In genomic region chr20:36860811-36861624, GRCh38 we compare ENCODE assay signal across 10 cellular contexts. TPM values are rescaled to one million over a fixed set of nuclear protein-coding genes. Genes with fewer than 3 reads are reported as not detected.
A peak's percentile ranks its signal among the peaks of the same experiment; 100 is the strongest.
DNase-seq lines count a peak whose midpoint lies in the region; ATAC-seq and TF ChIP-seq lines count a peak whose summit lies in the region.
"Had no signal": no experiment of that assay in that cellular context is flagged by ENCODE, and none has a peak within 500 bp of the region (broad histone marks: within the 10 kb centered on the region; RNA-seq: fewer than 3 reads in every experiment).

No MANE protein-coding gene starts in this region.

- CTCF ChIA-PET in activated CD4-positive, alpha-beta memory T cell treated with anti-CD3 and anti-CD28 coated beads, Interleukin-2, amount 10 ng/mL, durations not matched to agents 7 days and 5 days (lab: Charles Lee): no interaction called here
- CTCF ChIA-PET in activated CD4-positive, alpha-beta memory T cell treated with anti-CD3 and anti-CD28 coated beads for 36 hours (lab: Charles Lee): no interaction called here

- no peaks in the 10 kb centered on the region for H3K27me3 ChIP-seq in adrenal gland
- H3K27me3 ChIP-seq in kidney epithelial cell (ENCODE audit: control insufficient read depth, insufficient read depth, low read length): no peaks in the 10 kb centered on the region

- H3K4me3 Mint-ChIP-seq in activated CD4-positive, alpha-beta memory T cell treated with anti-CD3 and anti-CD28 coated beads, Interleukin-2, amount 10 ng/mL, durations not matched to agents 7 days and 5 days: peak overlapping the region; percentile 17
- no peak overlapping the region for H3K4me3 Mint-ChIP-seq in activated CD4-positive, alpha-beta memory T cell treated with anti-CD3 and anti-CD28 coated beads for 36 hours

- H3K4me3 ChIP-seq in adrenal gland: peak overlapping the region in 2 of 4 donors; percentile 7 to 95
- H3K4me3 ChIP-seq in kidney epithelial cell (ENCODE audit: low read depth, low read length): peak overlapping the region; percentile 58

- peak overlapping the region; percentile 75 to 96 (median 91) for H3K27ac ChIP-seq in adrenal gland
- H3K27ac ChIP-seq in substantia nigra (ENCODE audit: low read depth, low read length, poor library complexity, severe bottlenecking): peak overlapping the region; percentile 89

- H3K4me1 ChIP-seq in adrenal gland (replicated peaks in 1 of 2): peaks cover 60 to 61% of the 10 kb centered on the region in 2 donors

- DNase-seq in activated CD4-positive, alpha-beta memory T cell treated with anti-CD3 and anti-CD28 coated beads, Interleukin-2, amount 10 ng/mL, durations not matched to agents 7 days and 5 days: no peak
- DNase-seq in activated CD4-positive, alpha-beta memory T cell treated with anti-CD3 and anti-CD28 coated beads for 36 hours: no peak
- DNase-seq in adrenal gland: peak in 3 of 7 donors; percentile 25 to 35 (median 28)
- DNase-seq in kidney epithelial cell (ENCODE audit: low read depth): no peak
- DNase-seq in substantia nigra (lab: John Stamatoyannopoulos, UW): peak in 2 of 49 donors; percentile 17 to 24
- DNase-seq in SW 1271 (lab: John Stamatoyannopoulos, UW): no peak
- DNase-seq in NCI-H1436 treated with DMSO at 0.1 percent for 48 hours (lab: John Stamatoyannopoulos, UW): no peak
- DNase-seq: activated T-cell treated with anti-CD3 and anti-CD28 coated beads, Interleukin-2, amount 50 U/mL, for 24 hours had no signal

- 33 to 42% (median 39%) methylated on average over 10 to 14 of the region's 14 CpGs for WGBS in adrenal gland, 4 donors

- peaks cover 39% of the 10 kb centered on the region for H3K27me3 Mint-ChIP-seq in activated CD4-positive, alpha-beta memory T cell treated with anti-CD3 and anti-CD28 coated beads, Interleukin-2, amount 10 ng/mL, durations not matched to agents 7 days and 5 days
- H3K27me3 Mint-ChIP-seq in activated CD4-positive, alpha-beta memory T cell treated with anti-CD3 and anti-CD28 coated beads for 36 hours: peaks cover 18% of the 10 kb centered on the region

- no peak for ATAC-seq in HG02981 (IDR thresholded peaks at IDR 0.05; ENCODE audit: unreplicated experiment)

- no peak for TF ChIP-seq CTCF in adrenal gland (IDR thresholded peaks at IDR 0.05)
- no peak for TF ChIP-seq CTCF in kidney epithelial cell (IDR thresholded peaks at IDR 0.05; ENCODE audit: insufficient read depth, low read length, poor library complexity, severe bottlenecking)

- POLR2A ChIA-PET in activated CD4-positive, alpha-beta memory T cell treated with anti-CD3 and anti-CD28 coated beads, Interleukin-2, amount 10 ng/mL, durations not matched to agents 7 days and 5 days (lab: Charles Lee): interaction anchor here (0.5 to 0.7 kb wide), 2 partner anchors 111 to 204 kb away, joined by 3 read pairs; no protein-coding TSS in a partner anchor
- POLR2A ChIA-PET in activated CD4-positive, alpha-beta memory T cell treated with anti-CD3 and anti-CD28 coated beads for 36 hours (lab: Charles Lee): interaction anchor here (0.5 kb wide), 1 partner anchor 1148 kb away, joined by 3 read pairs; no protein-coding TSS in a partner anchor

- H3K9me3 ChIP-seq in adrenal gland (replicated peaks in 1 of 3): no peaks in the 10 kb centered on the region

- H3K36me3 ChIP-seq in adrenal gland (replicated peaks in 1 of 2) (no peaks in the 10 kb centered on the region), kidney epithelial cell (ENCODE audit: control insufficient read depth, insufficient read depth, low read length) (no peaks in the 10 kb centered on the region)

- H3K9me3 Mint-ChIP-seq in activated CD4-positive, alpha-beta memory T cell treated with anti-CD3 and anti-CD28 coated beads, Interleukin-2, amount 10 ng/mL, durations not matched to agents 7 days and 5 days: no peaks in the 10 kb centered on the region
- H3K9me3 Mint-ChIP-seq in activated CD4-positive, alpha-beta memory T cell treated with anti-CD3 and anti-CD28 coated beads for 36 hours: no peaks in the 10 kb centered on the region
- H3K9me3 Mint-ChIP-seq: activated T-cell treated with anti-CD3 and anti-CD28 coated beads, Interleukin-2, amount 50 U/mL, for 24 hours had no signal

- no peaks in the 10 kb centered on the region for H3K36me3 Mint-ChIP-seq in activated CD4-positive, alpha-beta memory T cell treated with anti-CD3 and anti-CD28 coated beads, Interleukin-2, amount 10 ng/mL, durations not matched to agents 7 days and 5 days (ENCODE audit: low read depth)
- H3K36me3 Mint-ChIP-seq in activated CD4-positive, alpha-beta memory T cell treated with anti-CD3 and anti-CD28 coated beads for 36 hours: no peaks in the 10 kb centered on the region

- intact Hi-C loops in activated CD4-positive, alpha-beta memory T cell treated with anti-CD3 and anti-CD28 coated beads for 36 hours (cut with micrococcal nuclease): no loop called here
- intact Hi-C loops in adrenal gland (cut with DNase I): loop anchor here in 1 of 2 donors (10.0 kb wide), 1 partner anchor 46 kb away; no protein-coding TSS in a partner anchor

- TF ChIP-seq POLR2A in adrenal gland (IDR thresholded peaks at IDR 0.05): no peak

- H3K27ac Mint-ChIP-seq in activated CD4-positive, alpha-beta memory T cell treated with anti-CD3 and anti-CD28 coated beads, Interleukin-2, amount 10 ng/mL, durations not matched to agents 7 days and 5 days: no peak overlapping the region
- no peak overlapping the region for H3K27ac Mint-ChIP-seq in activated CD4-positive, alpha-beta memory T cell treated with anti-CD3 and anti-CD28 coated beads for 36 hours
- H3K27ac Mint-ChIP-seq: activated T-cell treated with anti-CD3 and anti-CD28 coated beads, Interleukin-2, amount 50 U/mL, for 24 hours had no signal

- peaks cover 26% of the 10 kb centered on the region for H3K4me1 Mint-ChIP-seq in activated CD4-positive, alpha-beta memory T cell treated with anti-CD3 and anti-CD28 coated beads, Interleukin-2, amount 10 ng/mL, durations not matched to agents 7 days and 5 days
- H3K4me1 Mint-ChIP-seq in activated CD4-positive, alpha-beta memory T cell treated with anti-CD3 and anti-CD28 coated beads for 36 hours (ENCODE audit: low read depth): peaks cover 15% of the 10 kb centered on the region

RNA-seq across cellular contexts. Expression of gene TLDC2, which starts 14.9 kb away (rescaled TPM):
- not detected for total RNA-seq in activated CD4-positive, alpha-beta memory T cell treated with anti-CD3 and anti-CD28 coated beads, Interleukin-2, amount 10 ng/mL, durations not matched to agents 7 days and 5 days
- total RNA-seq in activated CD4-positive, alpha-beta memory T cell treated with anti-CD3 and anti-CD28 coated beads for 36 hours: not detected
- total RNA-seq in adrenal gland: under 1 TPM in 1 of 8 donors, not detected in 7; 0.29 TPM
- under 1 TPM in 2 of 3 donors, not detected in 1; 0.10 to 0.22 TPM for polyA plus RNA-seq in adrenal gland
- total RNA-seq in kidney epithelial cell: 0.14 and 0.25 TPM in 2 replicates
- total RNA-seq: mesenteric fat pad had no signal
